1 cellular context compared by ENCODE assay signal in genomic region chr10:122703483-122704448, GRCh38.
TF ChIP-seq lines count a peak whose summit lies in the region.

No MANE protein-coding gene starts in this region.

TF ChIP-seq in HEK293, 187 proteins besides CTCF, POLR2A, EP300 and RAD21 (continued from another document):
- TF ChIP-seq ZNF488 (tag by site-specific recombination; IDR thresholded peaks at IDR 0.05), result peak; percentile 65; the same call in 1 of the 2 replicates
- no peak for TF ChIP-seq SALL2 (tag by site-specific recombination; IDR thresholded peaks at IDR 0.05; ENCODE audit: borderline replicate concordance)
- peak; percentile 68; the same call in 1 of the 2 replicates for TF ChIP-seq ZBTB17 (tag by site-specific recombination; IDR thresholded peaks at IDR 0.05)
- TF ChIP-seq ZNF18 (tag by site-specific recombination; IDR thresholded peaks at IDR 0.05), result peak; percentile 61; the same call in 1 of the 2 replicates
- TF ChIP-seq ZNF26 (tag by site-specific recombination; IDR thresholded peaks at IDR 0.05), result no peak
- no peak for TF ChIP-seq HOXC10 (CRISPR knock-in tag; IDR thresholded peaks at IDR 0.05)
- TF ChIP-seq ZNF707 (tag by site-specific recombination; IDR thresholded peaks at IDR 0.05), result no peak
- peak; percentile 91 for TF ChIP-seq ZSCAN4 (tag by site-specific recombination; IDR thresholded peaks at IDR 0.05)
TF ChIP-seq in HEK293: peak in this region for 5.
